ENCODE assay signal across 8 cellular contexts in genomic region chr12:76559277-76560082, GRCh38. TPM values are rescaled to one million over a fixed set of nuclear protein-coding genes. Genes with fewer than 3 reads are reported as not detected.
DNase-seq lines count a peak whose midpoint lies in the region; ATAC-seq and TF ChIP-seq lines count a peak whose summit lies in the region.

A gene with protein sequence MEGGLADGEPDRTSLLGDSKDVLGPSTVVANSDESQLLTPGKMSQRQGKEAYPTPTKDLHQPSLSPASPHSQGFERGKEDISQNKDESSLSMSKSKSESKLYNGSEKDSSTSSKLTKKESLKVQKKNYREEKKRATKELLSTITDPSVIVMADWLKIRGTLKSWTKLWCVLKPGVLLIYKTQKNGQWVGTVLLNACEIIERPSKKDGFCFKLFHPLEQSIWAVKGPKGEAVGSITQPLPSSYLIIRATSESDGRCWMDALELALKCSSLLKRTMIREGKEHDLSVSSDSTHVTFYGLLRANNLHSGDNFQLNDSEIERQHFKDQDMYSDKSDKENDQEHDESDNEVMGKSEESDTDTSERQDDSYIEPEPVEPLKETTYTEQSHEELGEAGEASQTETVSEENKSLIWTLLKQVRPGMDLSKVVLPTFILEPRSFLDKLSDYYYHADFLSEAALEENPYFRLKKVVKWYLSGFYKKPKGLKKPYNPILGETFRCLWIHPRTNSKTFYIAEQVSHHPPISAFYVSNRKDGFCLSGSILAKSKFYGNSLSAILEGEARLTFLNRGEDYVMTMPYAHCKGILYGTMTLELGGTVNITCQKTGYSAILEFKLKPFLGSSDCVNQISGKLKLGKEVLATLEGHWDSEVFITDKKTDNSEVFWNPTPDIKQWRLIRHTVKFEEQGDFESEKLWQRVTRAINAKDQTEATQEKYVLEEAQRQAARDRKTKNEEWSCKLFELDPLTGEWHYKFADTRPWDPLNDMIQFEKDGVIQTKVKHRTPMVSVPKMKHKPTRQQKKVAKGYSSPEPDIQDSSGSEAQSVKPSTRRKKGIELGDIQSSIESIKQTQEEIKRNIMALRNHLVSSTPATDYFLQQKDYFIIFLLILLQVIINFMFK (minus strand): TSS chr12:76559771. CDS start chr12:76487551, 72,220 bp downstream.

- POLR2A ChIA-PET in PC-3 (lab: Charles Lee; ENCODE audit: unreplicated experiment), result interaction anchor here (0.5 to 0.8 kb wide), 3 partner anchors 9 to 309 kb away, joined by 3 read pairs; no protein-coding TSS in a partner anchor

- BruUV-seq in PC-3 (replicated peaks; lab: Mats Ljungman, UMichigan), result no TSS peak

- H3K4me2 ChIP-seq in PC-3 (ENCODE audit: low read length), result peak within 1 kb of the TSS; percentile 83

- H3K4me1 ChIP-seq in PC-3 (ENCODE audit: insufficient read depth, low read length) (peaks cover 43% of the 10 kb centered on the region), mucosa of stomach (ENCODE audit: control insufficient read depth, insufficient read depth, low read length) (peaks cover 6% of the 10 kb centered on the region)

- no peaks in the 10 kb centered on the region for H3K9me2 ChIP-seq in PC-3 (replicated peaks; ENCODE audit: low read length)

- peaks cover 50% of the 10 kb centered on the region for H3K79me2 ChIP-seq in PC-3 (ENCODE audit: low read length)

- H3F3A ChIP-seq in PC-3 (ENCODE audit: low read length, unreplicated experiment), result no peaks in the 10 kb centered on the region

- H3K9me3 ChIP-seq in PC-3 (ENCODE audit: low read length), result no peaks in the 10 kb centered on the region
- no peaks in the 10 kb centered on the region for H3K9me3 ChIP-seq in mucosa of stomach (ENCODE audit: control insufficient read depth, low read length)

- H3K9ac ChIP-seq in PC-3 (ENCODE audit: low read length), result peak within 1 kb of the TSS; percentile 80
- H3K9ac ChIP-seq in mucosa of stomach (ENCODE audit: low read length), result peak within 1 kb of the TSS; percentile 92

- peak within 1 kb of the TSS; percentile 87 for H3K4me3 ChIP-seq in Jurkat, Clone E6-1 (ENCODE audit: low read length)
- H3K4me3 ChIP-seq in PC-3 (ENCODE audit: low read length), result peak within 1 kb of the TSS; percentile 100
- peak within 1 kb of the TSS; percentile 73 for H3K4me3 ChIP-seq in mucosa of stomach (ENCODE audit: low read length)

- H3K27ac ChIP-seq in PC-3 (ENCODE audit: low read length), result peak within 1 kb of the TSS; percentile 29

- no peak; the same call in 1 of the 2 replicates for TF ChIP-seq CTCF in PC-3 (conservative IDR thresholded peaks at IDR 0.05; ENCODE audit: low read depth, low read length)

- H2AFZ ChIP-seq in PC-3 (ENCODE audit: low read length), result peak within 1 kb of the TSS; percentile 85

- intact Hi-C loops in PC-3 (cut with micrococcal nuclease), result loop anchor here (5.0 to 10.0 kb wide), 2 partner anchors 102 to 215 kb away; partner anchors contain the start of gene BBS10

- peaks cover 6% of the 10 kb centered on the region; the same call in 1 of the 2 replicates for H4K20me1 ChIP-seq in PC-3 (ENCODE audit: low read length)

- H3K27me3 ChIP-seq in PC-3 (ENCODE audit: low read length), result no peaks in the 10 kb centered on the region
- no peaks in the 10 kb centered on the region for H3K27me3 ChIP-seq in mucosa of stomach (ENCODE audit: control insufficient read depth, insufficient read depth, low read length)

- TF ChIP-seq POLR2A in erythroblast (IDR thresholded peaks at IDR 0.05; ENCODE audit: low read length), result peak; percentile 96

- peak; percentile 99 for DNase-seq in DMS53 (lab: John Stamatoyannopoulos, UW)
- peak; percentile 81 for DNase-seq in Jurkat, Clone E6-1 (ENCODE audit: low read depth, low spot score)
- peak; percentile 93 for DNase-seq in PC-3
- DNase-seq in activated T-cell treated with anti-CD3 and anti-CD28 coated beads, Interleukin-2, amount 50 U/mL, for 1 hour, result peak; percentile 98
- DNase-seq in erythroblast (lab: John Stamatoyannopoulos, UW), result peak; percentile 96 to 98
- DNase-seq in stimulated activated CD8-positive, alpha-beta memory T cell treated with anti-CD3 and anti-CD28 coated beads, Interleukin-7, amount 100 ng/mL, for 1 hour (ENCODE audit: low read depth in 2 of 2), result peak; percentile 97

- no peaks in the 10 kb centered on the region for H3K36me3 ChIP-seq in PC-3 (ENCODE audit: low read depth, low read length)
- no peaks in the 10 kb centered on the region for H3K36me3 ChIP-seq in mucosa of stomach (ENCODE audit: control insufficient read depth, insufficient read depth, low read length)

- CTCF ChIA-PET in PC-3 (lab: Charles Lee), result interaction anchor here (0.9 kb wide), 1 partner anchor 27 kb away, joined by 4 read pairs; no protein-coding TSS in a partner anchor

- ATAC-seq in GM21619 (IDR thresholded peaks at IDR 0.05; ENCODE audit: unreplicated experiment) (peak; percentile 67), PC-3 (peak; percentile 76)

RNA-seq across cellular contexts. Expression of the gene that starts here (rescaled TPM):
- polyA plus RNA-seq in Jurkat, Clone E6-1 (2012; ENCODE audit: insufficient read depth, insufficient read length), result 20.7 TPM
- total RNA-seq in PC-3 (2014; rRNA removed), result 28.5 and 42.6 TPM in 2 replicates

Comparison
In these comparisons a context has a peak if more than half of its experiments do, and no peak if none do; other contexts are left out.
1. Peak in every context shown above with its lines: DNase-seq, ATAC-seq, H3K4me3 ChIP-seq and H3K27ac ChIP-seq.